12 cellular contexts compared by ENCODE assay signal in genomic region chr20:44134897-44135810, GRCh38. TPM values are rescaled to one million over a fixed set of nuclear protein-coding genes. Genes with fewer than 3 reads are reported as not detected.
DNase-seq lines count a peak whose midpoint lies in the region; ATAC-seq and TF ChIP-seq lines count a peak whose summit lies in the region.
"Had no signal": no experiment of that assay in that cellular context is flagged by ENCODE, and none has a peak within 500 bp of the region (broad histone marks: within the 10 kb centered on the region; RNA-seq: fewer than 3 reads in every experiment).

No MANE protein-coding gene starts in this region.

- no peak overlapping the region for H3K4me3 Mint-ChIP-seq in nephron progenitor cell

- H3K36me3 ChIP-seq in ascending aorta (no peaks in the 10 kb centered on the region), Peyer's patch (no peaks in the 10 kb centered on the region)
- H3K36me3 ChIP-seq: left lung, tibial nerve had no signal

- H3K4me3 ChIP-seq in ascending aorta, result no peak overlapping the region
- no peak overlapping the region for H3K4me3 ChIP-seq in Peyer's patch
- H3K4me3 ChIP-seq: left lung, tibial nerve had no signal

- no peaks in the 10 kb centered on the region for H3K27me3 Mint-ChIP-seq in nephron progenitor cell (ENCODE audit: low read depth, poor library complexity)

- H3K27me3 ChIP-seq in ascending aorta (no peaks in the 10 kb centered on the region), Peyer's patch (no peaks in the 10 kb centered on the region)
- H3K27me3 ChIP-seq: tibial nerve had no signal

- no peak for TF ChIP-seq POLR2A in Peyer's patch (IDR thresholded peaks at IDR 0.05)

- DNase-seq in NCI-H1092 (lab: John Stamatoyannopoulos, UW) (peak; percentile 6), NCI-H1092 treated with DMSO at 0.1 percent for 48 hours (lab: John Stamatoyannopoulos, UW) (no peak), Kasumi-1 (lab: John Stamatoyannopoulos, UW) (peak; percentile 30 to 65), ascending aorta (ENCODE audit: low spot score in 2 of 2) (no peak), nephron progenitor cell (no peak), Peyer's patch (no peak), SHP77 treated with DMSO at 0.1 percent for 48 hours (lab: John Stamatoyannopoulos, UW) (no peak)
- DNase-seq: left lung; stimulated activated CD4-positive, alpha-beta T cell treated with anti-CD3 and anti-CD28 coated beads, Interleukin-12 subunit alpha, Interleukin-12 subunit beta, amount 100 ng/mL, for 4 hours had no signal

- no peaks in the 10 kb centered on the region for H3K9me3 Mint-ChIP-seq in nephron progenitor cell

- TF ChIP-seq CTCF in ascending aorta (IDR thresholded peaks at IDR 0.05) (no peak), nephron progenitor cell (IDR thresholded peaks at IDR 0.05) (no peak), Peyer's patch (IDR thresholded peaks at IDR 0.05) (no peak)

- no peaks in the 10 kb centered on the region for H3K36me3 Mint-ChIP-seq in nephron progenitor cell (ENCODE audit: low read depth)

- peaks cover 39% of the 10 kb centered on the region for H3K4me1 Mint-ChIP-seq in nephron progenitor cell

- ATAC-seq in HG02763 (IDR thresholded peaks at IDR 0.05; ENCODE audit: unreplicated experiment), result no peak
- ATAC-seq: left lung had no signal

- intact Hi-C loops in ascending aorta (cut with DNase I), result no loop called here

- H3K9me3 ChIP-seq in ascending aorta, result no peaks in the 10 kb centered on the region
- no peaks in the 10 kb centered on the region for H3K9me3 ChIP-seq in Peyer's patch
- H3K9me3 ChIP-seq: left lung, tibial nerve had no signal

- peaks cover 6 to 30% of the 10 kb centered on the region in 2 donors for H3K4me1 ChIP-seq in ascending aorta
- peaks cover 0 to 3% (median 0%) of the 10 kb centered on the region in 4 donors for H3K4me1 ChIP-seq in Peyer's patch
- H3K4me1 ChIP-seq: left lung had no signal

- peak overlapping the region; percentile 92 for H3K27ac ChIP-seq in ascending aorta
- H3K27ac ChIP-seq in Peyer's patch, result peak overlapping the region in 2 of 4 donors; percentile 35 to 86
- H3K27ac ChIP-seq: 22Rv1, left lung, tibial nerve had no signal

- peak overlapping the region; percentile 83 for H3K27ac Mint-ChIP-seq in nephron progenitor cell

RNA-seq across cellular contexts. Expression of gene JPH2, which starts 51.8 kb away (rescaled TPM):
- total RNA-seq in ascending aorta (86.7 TPM), Peyer's patch (1 to 10 TPM; 1.2 to 8.0 (median 4.2) TPM)

Comparison
In these comparisons a context has a peak if more than half of its experiments do, and no peak if none do; other contexts are left out.
1. DNase-seq: peak in NCI-H1092 (single experiment) and Kasumi-1 (2 of 2); none in NCI-H1092 treated with DMSO at 0.1 percent for 48 hours (single experiment), ascending aorta (0 of 2), nephron progenitor cell (single experiment), Peyer's patch (0 of 3) and SHP77 treated with DMSO at 0.1 percent for 48 hours (single experiment).